ENCODE assay signal across 8 cellular contexts in genomic region chr1:110339427-110340206, GRCh38. TPM values are rescaled to one million over a fixed set of nuclear protein-coding genes. Genes with fewer than 3 reads are reported as not detected.
A peak's percentile ranks its signal among the peaks of the same experiment; 100 is the strongest.
DNase-seq lines count a peak whose midpoint lies in the region; ATAC-seq and TF ChIP-seq lines count a peak whose summit lies in the region.

No MANE protein-coding gene starts in this region.

- peak overlapping the region; percentile 82 for H3K9ac ChIP-seq in iPS-18a (ENCODE audit: low read length)

- H3K27me3 ChIP-seq in SJCRH30 (no peaks in the 10 kb centered on the region), iPS-18a (ENCODE audit: control insufficient read depth, insufficient read depth, low read length) (no peaks in the 10 kb centered on the region)

- peak; percentile 5 for ATAC-seq in HG02970 (IDR thresholded peaks at IDR 0.05; ENCODE audit: low FRiP score, unreplicated experiment)

- peak overlapping the region; percentile 97 for H3K4me3 ChIP-seq in SJCRH30
- peak overlapping the region; percentile 84 for H3K4me3 ChIP-seq in astrocyte of the cerebellum (ENCODE audit: low read depth, low read length)
- H3K4me3 ChIP-seq in iPS-18a (ENCODE audit: low read length) = peak overlapping the region; percentile 71

- H3K36me3 ChIP-seq in SJCRH30 (peaks cover 38% of the 10 kb centered on the region), iPS-18a (ENCODE audit: control insufficient read depth, low read depth, low read length) (peaks cover 42% of the 10 kb centered on the region)

- H3K4me1 ChIP-seq in SJCRH30 (peaks cover 13% of the 10 kb centered on the region; the same call in 1 of the 2 replicates), iPS-18a (ENCODE audit: control insufficient read depth, low read depth, low read length) (peaks cover 31% of the 10 kb centered on the region)

- peak; percentile 59 for DNase-seq in EL
- peak; percentile 42 to 54 for DNase-seq in SJCRH30
- no peak for DNase-seq in astrocyte of the cerebellum (ENCODE audit: low read depth)
- DNase-seq in stimulated activated CD4-positive, alpha-beta T cell treated with anti-CD3 and anti-CD28 coated beads, Interleukin-12 subunit alpha, Interleukin-12 subunit beta, amount 100 ng/mL, for 48 hours (ENCODE audit: low read depth in 2 of 3, low spot score in 1 of 3) = peak; percentile 50 to 56 (median 51)
- DNase-seq in NCI-H2029 treated with DMSO at 0.1 percent for 48 hours (lab: John Stamatoyannopoulos, UW) = no peak
- no peak for DNase-seq in retina

- in situ Hi-C loops in astrocyte of the cerebellum (cut with HindIII; ENCODE audit: low sequenced_read_pairs) = no loop called here

- H3K9me3 ChIP-seq in SJCRH30 (replicated peaks) (no peaks in the 10 kb centered on the region), iPS-18a (ENCODE audit: control insufficient read depth, low read depth, low read length) (no peaks in the 10 kb centered on the region)

- H3K27ac ChIP-seq in SJCRH30 = peak overlapping the region; percentile 96
- peak overlapping the region; percentile 85 for H3K27ac ChIP-seq in iPS-18a (ENCODE audit: low read length)

- peak; percentile 61 for TF ChIP-seq CTCF in astrocyte of the cerebellum (IDR thresholded peaks at IDR 0.05; ENCODE audit: low read depth, low read length, missing control alignments)

RNA-seq across cellular contexts. Expression of gene RBM15, which starts 0.4 kb away (rescaled TPM):
- 56.5 and 66.1 TPM in 2 replicates for total RNA-seq in SJCRH30 (2014; rRNA removed; shearing (Covaris generic))

RNA-seq across cellular contexts. Expression of gene SLC16A4, which starts 51.2 kb away (rescaled TPM):
- total RNA-seq in SJCRH30 (2014; rRNA removed; shearing (Covaris generic)) = 4.7 and 4.9 TPM in 2 replicates

Comparison
In these comparisons a context has a peak if more than half of its experiments do, and no peak if none do; other contexts are left out.
1. DNase-seq: peak in EL (single experiment), SJCRH30 (2 of 2) and stimulated activated CD4-positive, alpha-beta T cell treated with anti-CD3 and anti-CD28 coated beads, Interleukin-12 subunit alpha, Interleukin-12 subunit beta, amount 100 ng/mL, for 48 hours (3 of 3); none in astrocyte of the cerebellum (single experiment), NCI-H2029 treated with DMSO at 0.1 percent for 48 hours (single experiment) and retina (single experiment).
2. Peak in every context shown above with its lines, with median percentiles within 50 percentile points of each other: H3K4me3 ChIP-seq.